8 cellular contexts compared by ENCODE assay signal in genomic region chr1:6743189-6744101, GRCh38. TPM values are rescaled to one million over a fixed set of nuclear protein-coding genes. Genes with fewer than 3 reads are reported as not detected.
DNase-seq lines count a peak whose midpoint lies in the region; ATAC-seq and TF ChIP-seq lines count a peak whose summit lies in the region.

No MANE protein-coding gene starts in this region.

- WGBS in lower leg skin, 2 donors: 23 to 28% methylated on average over 19 to 20 of the region's 20 CpGs
- 55 to 65% methylated on average over 20 of the region's 20 CpGs for WGBS in tibial nerve, 2 donors

- TF ChIP-seq CTCF in PC-9 (conservative IDR thresholded peaks at IDR 0.05) (no peak), lower leg skin (IDR thresholded peaks at IDR 0.05) (no peak), tibial nerve (IDR thresholded peaks at IDR 0.05) (no peak)

- H3K9me3 ChIP-seq in PC-9 (ENCODE audit: insufficient read depth, low read depth) (no peaks in the 10 kb centered on the region), tibial nerve (peaks cover 0 to 6% (median 0%) of the 10 kb centered on the region in 4 donors)

- no peak overlapping the region for H3K4me2 ChIP-seq in PC-9

- BruUV-seq in PC-9 (replicated peaks; lab: Mats Ljungman, UMichigan): no TSS peak

- TF ChIP-seq EP300 in tibial nerve (IDR thresholded peaks at IDR 0.05): peak in 1 of 2 donors; percentile 28

- POLR2A ChIA-PET in PC-9 (lab: Charles Lee; ENCODE audit: unreplicated experiment): no interaction called here

- intact Hi-C loops in PC-9 (cut with micrococcal nuclease; ENCODE audit: unreplicated experiment) (no loop called here), lower leg skin (cut with DNase I; ENCODE audit: low total_unique reads) (no loop called here)

- H3K4me3 ChIP-seq in PC-9 (no peak overlapping the region), lower leg skin (ENCODE audit: low read depth, poor library complexity, severe bottlenecking) (no peak overlapping the region), tibial nerve (no peak overlapping the region)

- no peaks in the 10 kb centered on the region for H3K9me2 ChIP-seq in PC-9 (ENCODE audit: insufficient read depth)

- H3F3A ChIP-seq in PC-9 (ENCODE audit: insufficient read depth, low read depth): no peaks in the 10 kb centered on the region

- no peak overlapping the region for H2AFZ ChIP-seq in PC-9

- TF ChIP-seq POLR2A in lower leg skin (IDR thresholded peaks at IDR 0.05) (no peak), tibial nerve (IDR thresholded peaks at IDR 0.05) (no peak)

- H3K4me1 Mint-ChIP-seq in central memory CD8-positive, alpha-beta T cell: peaks cover 6% of the 10 kb centered on the region

- no peak overlapping the region for H3K4me3 Mint-ChIP-seq in central memory CD8-positive, alpha-beta T cell

- H3K4me1 ChIP-seq in PC-9 (replicated peaks; ENCODE audit: insufficient read depth) (no peaks in the 10 kb centered on the region), tibial nerve (peaks cover 0 to 15% (median 8%) of the 10 kb centered on the region in 4 donors)

- H3K27me3 ChIP-seq in PC-9 (ENCODE audit: insufficient read depth, low read depth) (peaks cover 6% of the 10 kb centered on the region; the same call in 1 of the 2 replicates), tibial nerve (no peaks in the 10 kb centered on the region)

- peak; percentile 38 for ATAC-seq in central memory CD8-positive, alpha-beta T cell (replicated peaks; ENCODE audit: extremely low read depth, poor library complexity, severe bottlenecking)
- ATAC-seq in GM21447 (IDR thresholded peaks at IDR 0.05; ENCODE audit: unreplicated experiment): no peak

- H3K36me3 ChIP-seq in PC-9 (ENCODE audit: low read depth): no peaks in the 10 kb centered on the region
- no peaks in the 10 kb centered on the region for H3K36me3 ChIP-seq in tibial nerve

- peaks cover 4% of the 10 kb centered on the region for H3K36me3 Mint-ChIP-seq in central memory CD8-positive, alpha-beta T cell (ENCODE audit: insufficient read depth)

- H3K9me3 Mint-ChIP-seq in central memory CD8-positive, alpha-beta T cell: no peaks in the 10 kb centered on the region

- CTCF ChIA-PET in PC-9 (lab: Charles Lee): interaction anchor here (0.6 kb wide), 1 partner anchor 81 kb away, joined by 3 read pairs; no protein-coding TSS in a partner anchor

- H3K27ac ChIP-seq in PC-9 (no peak overlapping the region), tibial nerve (peak overlapping the region in 3 of 4 donors; percentile 44 to 84 (median 54))

- H3K27ac Mint-ChIP-seq in central memory CD8-positive, alpha-beta T cell (ENCODE audit: low read depth): no peak overlapping the region

- H4K20me1 ChIP-seq in PC-9 (ENCODE audit: insufficient read depth): no peaks in the 10 kb centered on the region

- no peaks in the 10 kb centered on the region for H3K79me2 ChIP-seq in PC-9 (ENCODE audit: low read depth)

- H3K27me3 Mint-ChIP-seq in central memory CD8-positive, alpha-beta T cell: peaks cover 22% of the 10 kb centered on the region

- DNase-seq in activated effector memory CD4-positive, alpha-beta T cell treated with anti-CD3 and anti-CD28 coated beads, Interleukin-2, amount 50 U/mL, for 16 hours: peak; percentile 64
- DNase-seq in activated effector memory CD4-positive, alpha-beta T cell treated with Interleukin-2 at 50 U/mL for 16 hours: no peak
- DNase-seq in PC-9 (peak; percentile 23 to 55), lower leg skin (ENCODE audit: low spot score in 2 of 2) (peak; percentile 60 to 86), tibial nerve (ENCODE audit: low spot score in 2 of 2) (peak in 1 of 2 donors; percentile 58), NCI-H1417 (lab: John Stamatoyannopoulos, UW) (no peak)
- no peak for DNase-seq in central memory CD8-positive, alpha-beta T cell (ENCODE audit: low spot score in 2 of 2)

RNA-seq across cellular contexts. Expression of gene CAMTA1, which starts 41.8 kb away (rescaled TPM):
- total RNA-seq in PC-9 (2021) (72.3 and 75.3 TPM in 2 replicates), lower leg skin (10 to 100 TPM; 24.4 to 52.3 (median 32.9) TPM), tibial nerve (100 to 1,000 TPM in 2 of 4 donors, 10 to 100 TPM in 2; 41.8 to 104 (median 87.2) TPM)

RNA-seq across cellular contexts. Expression of gene DNAJC11, which starts 41.8 kb away (rescaled TPM):
- 49.2 and 52.8 TPM in 2 replicates for total RNA-seq in PC-9 (2021)
- total RNA-seq in lower leg skin: 10 to 100 TPM; 22.1 to 37.1 (median 27.3) TPM
- 10 to 100 TPM; 24.9 to 36.9 (median 31.7) TPM for total RNA-seq in tibial nerve

Comparison
In these comparisons a context has a peak if more than half of its experiments do, and no peak if none do; other contexts are left out.
1. DNase-seq: peak in activated effector memory CD4-positive, alpha-beta T cell treated with anti-CD3 and anti-CD28 coated beads, Interleukin-2, amount 50 U/mL, for 16 hours (single experiment), PC-9 (2 of 2) and lower leg skin (2 of 2); none in activated effector memory CD4-positive, alpha-beta T cell treated with Interleukin-2 at 50 U/mL for 16 hours (single experiment), central memory CD8-positive, alpha-beta T cell (0 of 2) and NCI-H1417 (0 of 3).